In the genomic region with DNA sequence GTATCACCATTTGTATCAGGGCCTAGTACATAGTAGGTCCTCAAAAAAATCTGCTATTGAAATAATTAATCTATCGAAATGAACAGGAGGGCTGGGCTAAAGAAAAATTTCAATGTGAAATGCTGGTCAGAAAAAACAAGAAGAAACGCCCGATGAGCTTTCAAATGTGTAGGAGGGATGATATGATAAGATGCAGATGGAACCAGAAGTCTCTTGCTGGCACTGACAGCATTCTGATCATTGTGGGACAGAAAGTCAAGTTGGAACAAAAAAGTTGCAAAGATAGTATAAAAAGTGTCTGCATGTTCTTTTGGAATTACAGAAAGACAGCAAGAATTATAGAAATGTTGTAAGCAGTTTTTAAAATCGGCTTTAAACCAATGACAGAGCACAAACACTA, we compare ENCODE assay signal across 23 cellular contexts. TPM values are rescaled to one million over a fixed set of nuclear protein-coding genes. Genes with fewer than 3 reads are reported as not detected.
DNase-seq lines count a peak whose midpoint lies in the region; ATAC-seq and TF ChIP-seq lines count a peak whose summit lies in the region.
"Had no signal": no experiment of that assay in that cellular context is flagged by ENCODE, and none has a peak within 500 bp of the region (broad histone marks: within the 10 kb centered on the region; RNA-seq: fewer than 3 reads in every experiment).

No MANE protein-coding gene starts in this region.

- H3K27ac Mint-ChIP-seq in activated T-cell treated with anti-CD3 and anti-CD28 coated beads, Interleukin-2, amount 50 U/mL, for 24 hours, result peak overlapping the region; percentile 34
- H3K27ac Mint-ChIP-seq in CD8-positive, alpha-beta memory T cell, result peak overlapping the region in 5 of 8 donors; percentile 3 to 90 (median 14)
- peak overlapping the region; percentile 15 for H3K27ac Mint-ChIP-seq in activated CD4-positive, alpha-beta memory T cell treated with anti-CD3 and anti-CD28 coated beads for 36 hours
- no peak overlapping the region for H3K27ac Mint-ChIP-seq in immature natural killer cell
- H3K27ac Mint-ChIP-seq: activated T-helper 2 cell treated with anti-CD3 and anti-CD28 coated beads, Interferon-gamma antibody, Interleukin-2, Interleukin-4, amounts not matched to agents 10 μg/mL and 5 μg/mL and 100 μg/mL, durations not matched to agents 14 hours and 24 hours and 36 hours; memory B cell; stimulated activated naive CD8-positive, alpha-beta T cell treated with anti-CD3 and anti-CD28 coated beads, Interleukin-15, Interleukin-2, amounts not matched to agents 100 ng/mL and 50 ng/mL, for 24 hours had no signal

- no peaks in the 10 kb centered on the region for H3K9me3 ChIP-seq in CD8-positive, alpha-beta memory T cell (ENCODE audit: low read length)
- H3K9me3 ChIP-seq in smooth muscle cell (replicated peaks; ENCODE audit: low read depth), result no peaks in the 10 kb centered on the region
- H3K9me3 ChIP-seq in adrenal gland (replicated peaks in 1 of 3), result no peaks in the 10 kb centered on the region
- H3K9me3 ChIP-seq: MG63, ovary, SJCRH30, tibial nerve had no signal

- no peaks in the 10 kb centered on the region for H3K79me2 ChIP-seq in smooth muscle cell (ENCODE audit: low read depth)

- no peaks in the 10 kb centered on the region for H3K9me3 Mint-ChIP-seq in activated T-cell treated with anti-CD3 and anti-CD28 coated beads, Interleukin-2, amount 50 U/mL, for 24 hours
- H3K9me3 Mint-ChIP-seq in activated T-cell treated with anti-CD3 and anti-CD28 coated beads, Interleukin-2, amount 50 U/mL, for 4 hours, result no peaks in the 10 kb centered on the region
- H3K9me3 Mint-ChIP-seq in CD8-positive, alpha-beta memory T cell, result no peaks in the 10 kb centered on the region
- H3K9me3 Mint-ChIP-seq in activated CD4-positive, alpha-beta memory T cell treated with anti-CD3 and anti-CD28 coated beads for 36 hours, result no peaks in the 10 kb centered on the region
- H3K9me3 Mint-ChIP-seq in immature natural killer cell, result no peaks in the 10 kb centered on the region
- H3K9me3 Mint-ChIP-seq: activated T-helper 2 cell treated with anti-CD3 and anti-CD28 coated beads, Interferon-gamma antibody, Interleukin-2, Interleukin-4, amounts not matched to agents 10 μg/mL and 5 μg/mL and 100 μg/mL, durations not matched to agents 14 hours and 24 hours and 36 hours; H9; IgD-negative memory B cell; memory B cell; stimulated activated naive CD8-positive, alpha-beta T cell treated with anti-CD3 and anti-CD28 coated beads, Interleukin-15, Interleukin-2, amounts not matched to agents 100 ng/mL and 50 ng/mL, for 24 hours had no signal

- no peaks in the 10 kb centered on the region for H3K36me3 ChIP-seq in CD8-positive, alpha-beta memory T cell (ENCODE audit: insufficient read depth, low read length)
- H3K36me3 ChIP-seq in smooth muscle cell (ENCODE audit: low read depth) (no peaks in the 10 kb centered on the region), adrenal gland (replicated peaks in 1 of 2) (no peaks in the 10 kb centered on the region)
- H3K36me3 ChIP-seq: MG63, ovary, SJCRH30, tibial nerve had no signal

- intact Hi-C loops in activated CD4-positive, alpha-beta memory T cell treated with anti-CD3 and anti-CD28 coated beads for 36 hours (cut with micrococcal nuclease), result no loop called here
- intact Hi-C loops in adrenal gland (cut with DNase I), result loop anchor here in 1 of 2 donors (10.0 kb wide), 1 partner anchor 52 kb away; no protein-coding TSS in a partner anchor

- H3K27me3 ChIP-seq in CD8-positive, alpha-beta memory T cell (ENCODE audit: insufficient read depth, low read length, poor library complexity, severe bottlenecking), result no peaks in the 10 kb centered on the region
- H3K27me3 ChIP-seq in smooth muscle cell (ENCODE audit: low read depth) (peaks cover 37% of the 10 kb centered on the region), adrenal gland (no peaks in the 10 kb centered on the region)
- H3K27me3 ChIP-seq: ovary, SJCRH30, tibial nerve had no signal

- peaks cover 26% of the 10 kb centered on the region for H3K4me1 ChIP-seq in CD8-positive, alpha-beta memory T cell (ENCODE audit: insufficient read depth, low read length)
- H3K4me1 ChIP-seq in smooth muscle cell (ENCODE audit: low read depth) (peaks cover 7% of the 10 kb centered on the region), adrenal gland (replicated peaks in 1 of 2) (peaks cover 0 to 35% of the 10 kb centered on the region in 2 donors)

- DNase-seq in activated T-cell treated with anti-CD3 and anti-CD28 coated beads, Interleukin-2, amount 50 U/mL, for 24 hours, result no peak
- DNase-seq in activated T-cell treated with anti-CD3 and anti-CD28 coated beads, Interleukin-2, amount 50 U/mL, for 4 hours, result no peak
- no peak for DNase-seq in CD8-positive, alpha-beta memory T cell
- no peak for DNase-seq in activated CD4-positive, alpha-beta memory T cell treated with anti-CD3 and anti-CD28 coated beads for 36 hours
- no peak for DNase-seq in smooth muscle cell (lab: John Stamatoyannopoulos, UW; ENCODE audit: unreplicated experiment)
- no peak for DNase-seq in immature natural killer cell
- DNase-seq in adrenal gland, result no peak
- DNase-seq: amygdala; cortex of kidney; MG63; NCI-H1436 treated with DMSO at 0.1 percent for 48 hours; NCI-H510A treated with DMSO at 0.1 percent for 48 hours; NK-92 treated with Interleukin-12 subunit alpha and Interleukin-12 subunit beta, amount 100 ng/mL, for 24 hours; ovary; SJCRH30 had no signal

- WGBS in smooth muscle cell (ENCODE audit: low lambda C conversion rate), result 54% methylated on average over 4 of the region's 4 CpGs
- WGBS in adrenal gland, 4 donors, result 69 to 83% (median 79%) methylated on average over 4 of the region's 4 CpGs

- no peak overlapping the region for H2AFZ ChIP-seq in smooth muscle cell (ENCODE audit: low read depth)

- TF ChIP-seq CTCF in smooth muscle cell (IDR thresholded peaks at IDR 0.05; ENCODE audit: borderline replicate concordance, insufficient read depth, poor library complexity, severe bottlenecking), result no peak
- TF ChIP-seq CTCF in adrenal gland (IDR thresholded peaks at IDR 0.05), result no peak

- no peak for TF ChIP-seq POLR2A in adrenal gland (IDR thresholded peaks at IDR 0.05)

- H3K4me3 Mint-ChIP-seq in activated T-cell treated with anti-CD3 and anti-CD28 coated beads, Interleukin-2, amount 50 U/mL, for 24 hours, result peak overlapping the region; percentile 3
- no peak overlapping the region for H3K4me3 Mint-ChIP-seq in activated T-cell treated with anti-CD3 and anti-CD28 coated beads, Interleukin-2, amount 50 U/mL, for 4 hours
- peak overlapping the region in 4 of 7 donors; percentile 46 to 76 (median 60) for H3K4me3 Mint-ChIP-seq in CD8-positive, alpha-beta memory T cell
- H3K4me3 Mint-ChIP-seq in activated CD4-positive, alpha-beta memory T cell treated with anti-CD3 and anti-CD28 coated beads for 36 hours, result peak overlapping the region; percentile 2
- no peak overlapping the region for H3K4me3 Mint-ChIP-seq in immature natural killer cell
- H3K4me3 Mint-ChIP-seq: H9; memory B cell; stimulated activated naive CD8-positive, alpha-beta T cell treated with anti-CD3 and anti-CD28 coated beads, Interleukin-15, Interleukin-2, amounts not matched to agents 100 ng/mL and 50 ng/mL, for 24 hours had no signal

- H4K20me1 ChIP-seq in smooth muscle cell (ENCODE audit: low read depth), result no peaks in the 10 kb centered on the region

- H3K4me1 Mint-ChIP-seq in activated T-cell treated with anti-CD3 and anti-CD28 coated beads, Interleukin-2, amount 50 U/mL, for 24 hours (ENCODE audit: low read depth), result peaks cover 36% of the 10 kb centered on the region
- H3K4me1 Mint-ChIP-seq in activated T-cell treated with anti-CD3 and anti-CD28 coated beads, Interleukin-2, amount 50 U/mL, for 4 hours (ENCODE audit: low read depth), result peaks cover 37% of the 10 kb centered on the region
- H3K4me1 Mint-ChIP-seq in CD8-positive, alpha-beta memory T cell, result peaks cover 20 to 39% (median 27%) of the 10 kb centered on the region in 3 donors
- H3K4me1 Mint-ChIP-seq in activated CD4-positive, alpha-beta memory T cell treated with anti-CD3 and anti-CD28 coated beads for 36 hours (ENCODE audit: low read depth), result peaks cover 42% of the 10 kb centered on the region
- H3K4me1 Mint-ChIP-seq in immature natural killer cell, result peaks cover 14 to 17% of the 10 kb centered on the region in 2 donors

- CTCF ChIA-PET in CD8-positive, alpha-beta memory T cell (lab: Charles Lee), result interaction anchor here (1.7 to 2.1 kb wide), 2 partner anchors 10 to 121 kb away, joined by 5 read pairs; no protein-coding TSS in a partner anchor
- CTCF ChIA-PET in activated CD4-positive, alpha-beta memory T cell treated with anti-CD3 and anti-CD28 coated beads for 36 hours (lab: Charles Lee), result interaction anchor here (1.1 to 5.3 kb wide), 9 partner anchors 11 to 119 kb away, joined by 3 to 32 read pairs (median 4); a partner anchor contains a TSS

- H3F3A ChIP-seq in smooth muscle cell (ENCODE audit: low read depth), result peaks cover 7% of the 10 kb centered on the region

- no peaks in the 10 kb centered on the region for H3K27me3 Mint-ChIP-seq in activated T-cell treated with anti-CD3 and anti-CD28 coated beads, Interleukin-2, amount 50 U/mL, for 24 hours
- peaks cover 1% of the 10 kb centered on the region for H3K27me3 Mint-ChIP-seq in activated T-cell treated with anti-CD3 and anti-CD28 coated beads, Interleukin-2, amount 50 U/mL, for 4 hours (ENCODE audit: low read depth)
- H3K27me3 Mint-ChIP-seq in CD8-positive, alpha-beta memory T cell, result peaks cover 0 to 6% of the 10 kb centered on the region in 2 donors
- no peaks in the 10 kb centered on the region for H3K27me3 Mint-ChIP-seq in activated CD4-positive, alpha-beta memory T cell treated with anti-CD3 and anti-CD28 coated beads for 36 hours
- peaks cover 0 to under 1% (median 0%) of the 10 kb centered on the region in 3 donors for H3K27me3 Mint-ChIP-seq in immature natural killer cell (ENCODE audit: low read depth in 3 of 3)

- H3K4me3 ChIP-seq in CD8-positive, alpha-beta memory T cell (ENCODE audit: low read length), result no peak overlapping the region
- H3K4me3 ChIP-seq in smooth muscle cell (no peak overlapping the region), adrenal gland (no peak overlapping the region)
- H3K4me3 ChIP-seq: MG63, ovary, SJCRH30, tibial nerve had no signal

- no peaks in the 10 kb centered on the region for H3K36me3 Mint-ChIP-seq in activated T-cell treated with anti-CD3 and anti-CD28 coated beads, Interleukin-2, amount 50 U/mL, for 24 hours (ENCODE audit: low read depth)
- H3K36me3 Mint-ChIP-seq in activated T-cell treated with anti-CD3 and anti-CD28 coated beads, Interleukin-2, amount 50 U/mL, for 4 hours (ENCODE audit: insufficient read depth), result peaks cover under 1% of the 10 kb centered on the region
- H3K36me3 Mint-ChIP-seq in CD8-positive, alpha-beta memory T cell, result no peaks in the 10 kb centered on the region
- no peaks in the 10 kb centered on the region for H3K36me3 Mint-ChIP-seq in activated CD4-positive, alpha-beta memory T cell treated with anti-CD3 and anti-CD28 coated beads for 36 hours
- H3K36me3 Mint-ChIP-seq in immature natural killer cell, result peaks cover 0 to 4% (median 0%) of the 10 kb centered on the region in 3 donors
- H3K36me3 Mint-ChIP-seq: IgD-negative memory B cell, memory B cell had no signal

- peak overlapping the region; percentile 16 for H3K4me2 ChIP-seq in smooth muscle cell

- POLR2A ChIA-PET in CD8-positive, alpha-beta memory T cell (lab: Charles Lee), result no interaction called here
- POLR2A ChIA-PET in activated CD4-positive, alpha-beta memory T cell treated with anti-CD3 and anti-CD28 coated beads for 36 hours (lab: Charles Lee), result interaction anchor here (2.0 kb wide), 1 partner anchor 10 kb away, joined by 8 read pairs; no protein-coding TSS in a partner anchor

- no peak overlapping the region for H3K9ac ChIP-seq in smooth muscle cell (ENCODE audit: low read depth)

- no peak for ATAC-seq in activated T-cell treated with anti-CD3 and anti-CD28 coated beads, Interleukin-2, amount 50 U/mL, for 4 hours
- no peak for ATAC-seq in GM19467 (IDR thresholded peaks at IDR 0.05; ENCODE audit: unreplicated experiment)
- ATAC-seq: Panc1 had no signal

- no peak overlapping the region for H3K27ac ChIP-seq in CD8-positive, alpha-beta memory T cell (ENCODE audit: low read depth, low read length)
- no peak overlapping the region for H3K27ac ChIP-seq in smooth muscle cell (ENCODE audit: low read depth)
- H3K27ac ChIP-seq in adrenal gland, result peak overlapping the region in 1 of 5 donors; percentile 11
- H3K27ac ChIP-seq: SJCRH30, tibial nerve had no signal

RNA-seq across cellular contexts. Expression of a gene that starts 11.1 kb away (rescaled TPM):
- 10 to 100 TPM; 16.3 to 55.6 (median 39.0) TPM for total RNA-seq in activated T-cell treated with anti-CD3 and anti-CD28 coated beads, Interleukin-2, amount 50 U/mL, for 4 hours
- total RNA-seq in CD8-positive, alpha-beta memory T cell, result 1 to 10 TPM; 3.8 to 4.5 TPM
- not detected for polyA plus RNA-seq in CD8-positive, alpha-beta memory T cell
- total RNA-seq in activated CD4-positive, alpha-beta memory T cell treated with anti-CD3 and anti-CD28 coated beads for 36 hours, result 10 to 100 TPM; 92.7 to 93.1 TPM
- total RNA-seq in smooth muscle cell (2.1 and 7.6 TPM in 2 replicates), adrenal gland (100 to 1,000 TPM in 7 of 8 donors, 10 to 100 TPM in 1; 65.3 to 901 (median 295) TPM)
- polyA plus RNA-seq in smooth muscle cell (5.7 and 6.7 TPM in 2 replicates), immature natural killer cell (1 to 10 TPM in 1 of 3 donors, under 1 TPM in 1, not detected in 1; 0.59 to 3.1 TPM), adrenal gland (100 to 1,000 TPM in 2 of 3 donors, 10 to 100 TPM in 1; 48.5 to 504 (median 265) TPM)

RNA-seq across cellular contexts. Expression of a gene that starts 18.3 kb away (rescaled TPM):
- 1 to 10 TPM; 2.6 to 8.7 (median 2.7) TPM for total RNA-seq in activated T-cell treated with anti-CD3 and anti-CD28 coated beads, Interleukin-2, amount 50 U/mL, for 4 hours
- total RNA-seq in CD8-positive, alpha-beta memory T cell, result under 1 TPM; 0.59 to 0.80 TPM
- polyA plus RNA-seq in CD8-positive, alpha-beta memory T cell, result 0.30 TPM
- 10 to 100 TPM; 22.4 to 23.9 TPM for total RNA-seq in activated CD4-positive, alpha-beta memory T cell treated with anti-CD3 and anti-CD28 coated beads for 36 hours
- total RNA-seq in smooth muscle cell (not detected in 2 replicates), adrenal gland (10 to 100 TPM in 5 of 8 donors, 1 to 10 TPM in 3; 2.5 to 29.6 (median 11.7) TPM)
- polyA plus RNA-seq in smooth muscle cell (0.74 TPM in 1 of 2 replicates, not detected in the other), immature natural killer cell (not detected), adrenal gland (1 to 10 TPM; 4.1 to 8.2 (median 4.7) TPM)
- total RNA-seq: H9, SJCRH30 had no signal
- polyA plus RNA-seq: IgD-negative memory B cell had no signal

RNA-seq across cellular contexts. Expression of a gene that starts 34.1 kb away (rescaled TPM):
- total RNA-seq in activated T-cell treated with anti-CD3 and anti-CD28 coated beads, Interleukin-2, amount 50 U/mL, for 4 hours, result 1 to 10 TPM in 1 of 3 donors, under 1 TPM in 2; 0.38 to 1.5 (median 0.55) TPM
- 1 to 10 TPM in 1 of 2 experiments, under 1 TPM in 1; 0.92 to 1.3 TPM for total RNA-seq in CD8-positive, alpha-beta memory T cell
- polyA plus RNA-seq in CD8-positive, alpha-beta memory T cell, result 0.28 TPM
- total RNA-seq in activated CD4-positive, alpha-beta memory T cell treated with anti-CD3 and anti-CD28 coated beads for 36 hours, result 10 to 100 TPM; 14.6 to 14.7 TPM
- 24.0 and 29.2 TPM in 2 replicates for total RNA-seq in smooth muscle cell
- 17.0 and 67.5 TPM in 2 replicates for polyA plus RNA-seq in smooth muscle cell
- 1 to 10 TPM in 1 of 3 donors, under 1 TPM in 1, not detected in 1; 0.58 to 1.6 TPM for polyA plus RNA-seq in immature natural killer cell
- total RNA-seq in adrenal gland, result 100 to 1,000 TPM in 1 of 8 donors, 10 to 100 TPM in 7; 28.7 to 117 (median 45.1) TPM
- polyA plus RNA-seq in adrenal gland, result 10 to 100 TPM in 1 of 3 donors, 1 to 10 TPM in 2; 8.2 to 16.1 (median 8.6) TPM
- polyA plus RNA-seq: IgD-negative memory B cell had no signal

Comparison
In these comparisons a context has a peak if more than half of its experiments do, and no peak if none do; other contexts are left out.
1. H3K4me3 Mint-ChIP-seq: peak in activated T-cell treated with anti-CD3 and anti-CD28 coated beads, Interleukin-2, amount 50 U/mL, for 24 hours (single experiment), CD8-positive, alpha-beta memory T cell (4 of 7) and activated CD4-positive, alpha-beta memory T cell treated with anti-CD3 and anti-CD28 coated beads for 36 hours (single experiment); none in activated T-cell treated with anti-CD3 and anti-CD28 coated beads, Interleukin-2, amount 50 U/mL, for 4 hours (single experiment) and immature natural killer cell (0 of 5).
2. H3K27ac Mint-ChIP-seq: peak in activated T-cell treated with anti-CD3 and anti-CD28 coated beads, Interleukin-2, amount 50 U/mL, for 24 hours (single experiment), CD8-positive, alpha-beta memory T cell (5 of 8) and activated CD4-positive, alpha-beta memory T cell treated with anti-CD3 and anti-CD28 coated beads for 36 hours (single experiment); none in immature natural killer cell (0 of 6).
3. RNA of a gene that starts 34.1 kb away (total RNA-seq): 28.7 to 117 TPM in adrenal gland, 24.0 to 29.2 TPM in smooth muscle cell and 14.6 to 14.7 TPM in activated CD4-positive, alpha-beta memory T cell treated with anti-CD3 and anti-CD28 coated beads for 36 hours; 0.92 to 1.3 TPM in CD8-positive, alpha-beta memory T cell and 0.38 to 1.5 TPM in activated T-cell treated with anti-CD3 and anti-CD28 coated beads, Interleukin-2, amount 50 U/mL, for 4 hours; every median in the first group is over 4 times any median in the second.